Comparison of ENCODE assay signal across 21 cellular contexts in the genomic region with DNA sequence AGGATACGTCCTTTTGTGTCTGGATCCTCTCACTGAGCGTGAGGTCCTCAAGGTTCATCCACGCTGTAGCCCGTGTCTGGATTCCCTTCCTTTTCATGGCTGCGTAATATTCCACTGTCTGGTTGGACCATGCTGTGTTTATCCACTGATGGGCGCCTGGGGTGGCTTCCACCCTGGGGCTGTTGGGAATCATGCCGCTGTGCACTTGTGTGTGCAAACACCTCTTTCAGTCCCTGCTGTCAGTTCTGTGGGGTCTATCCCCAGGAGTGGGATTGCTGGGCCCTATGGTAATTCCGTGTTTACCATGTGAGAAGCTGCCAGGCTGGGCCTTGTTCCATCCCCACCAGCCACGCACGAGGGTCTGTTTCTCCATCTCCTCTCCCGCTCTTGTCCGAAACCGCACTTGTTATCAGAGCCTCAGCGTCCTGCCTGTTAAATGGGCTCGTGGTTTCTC.
DNase-seq lines count a peak whose midpoint lies in the region; ATAC-seq, FAIRE-seq and TF ChIP-seq lines count a peak whose summit lies in the region.
"Had no signal": no experiment of that assay in that cellular context is flagged by ENCODE, and none has a peak within 500 bp of the region (broad histone marks: within the 10 kb centered on the region; RNA-seq: fewer than 3 reads in every experiment).

No MANE protein-coding gene starts in this region.

- intact Hi-C loops in right cardiac atrium (cut with DNase I) = loop anchor here in 2 of 4 donors (10.0 kb wide), 1 partner anchor 100 kb away; a partner anchor contains a TSS
- intact Hi-C loops in GM12878 (cut with micrococcal nuclease; ENCODE audit: unreplicated experiment) = no loop called here
- intact Hi-C loops in upper lobe of right lung (cut with DNase I) = loop anchor here (10.0 kb wide), 1 partner anchor 100 kb away; a partner anchor contains a TSS

- POLR2A ChIA-PET in GM12878 (lab: Charles Lee) = interaction anchor here (0.7 to 0.8 kb wide), 2 partner anchors 19 to 1115 kb away, joined by 3 to 4 read pairs; no protein-coding TSS in a partner anchor

- peaks cover 4% of the 10 kb centered on the region for H3K36me3 Mint-ChIP-seq in nephron progenitor cell (ENCODE audit: low read depth)

- H3K79me2 ChIP-seq in GM12878 (ENCODE audit: control insufficient read depth, insufficient read depth, low read length) = no peaks in the 10 kb centered on the region

- no peak for TF ChIP-seq CTCF in right atrium auricular region (IDR thresholded peaks at IDR 0.05)
- no peak for TF ChIP-seq CTCF in GM12878 (IDR thresholded peaks at IDR 0.05 in 2 of 3, conservative IDR thresholded peaks at IDR 0.05 in 1 of 3; ENCODE audit: control insufficient read depth in 2 of 3, extremely low read depth in 1 of 3, insufficient read depth in 1 of 3, low read depth in 3 of 3, low read length in 3 of 3)
- TF ChIP-seq CTCF in nephron progenitor cell (IDR thresholded peaks at IDR 0.05) = no peak
- TF ChIP-seq CTCF in upper lobe of right lung (IDR thresholded peaks at IDR 0.05) = no peak
- TF ChIP-seq CTCF in foreskin fibroblast (IDR thresholded peaks at IDR 0.05; ENCODE audit: low read depth, low read length) = no peak

- no peak overlapping the region for H3K4me2 ChIP-seq in GM12878 (ENCODE audit: control insufficient read depth, insufficient read depth)
- H3K4me2 ChIP-seq: PC-9 had no signal

- BruUV-seq in GM12878 (replicated peaks; lab: Mats Ljungman, UMichigan) = TSS peak; percentile 50

- H3K9ac ChIP-seq in GM12878 (ENCODE audit: control insufficient read depth, insufficient read depth, low read length) = no peak overlapping the region

- no peak overlapping the region for H3K4me3 Mint-ChIP-seq in nephron progenitor cell
- H3K4me3 Mint-ChIP-seq: B cell; CD4-positive, alpha-beta T cell had no signal

- no peak for TF ChIP-seq POLR2A in GM12878 (IDR thresholded peaks at IDR 0.05; ENCODE audit: low read depth, low read length)

- no peaks in the 10 kb centered on the region for H3K9me3 ChIP-seq in right cardiac atrium (ENCODE audit: control insufficient read depth, low read length)
- H3K9me3 ChIP-seq in right atrium auricular region = no peaks in the 10 kb centered on the region
- H3K9me3 ChIP-seq in GM12878 (replicated peaks; ENCODE audit: control insufficient read depth, insufficient read depth, low read length) = no peaks in the 10 kb centered on the region; the same call in 2 of the 3 replicates
- H3K9me3 ChIP-seq in upper lobe of right lung = no peaks in the 10 kb centered on the region

- no peak for TF ChIP-seq EP300 in GM12878 (IDR thresholded peaks at IDR 0.05; ENCODE audit: borderline replicate concordance in 1 of 2, control insufficient read depth in 1 of 2, low read depth in 2 of 2, low read length in 2 of 2)

- H3K27ac Mint-ChIP-seq in nephron progenitor cell = peak overlapping the region; percentile 81
- H3K27ac Mint-ChIP-seq: B cell; CD4-positive, alpha-beta T cell had no signal

- ATAC-seq in right cardiac atrium = no peak
- ATAC-seq in GM12878 = no peak
- ATAC-seq in upper lobe of right lung = no peak
- ATAC-seq: Right ventricle myocardium inferior had no signal

- in situ Hi-C loops in GM12878 (cut with MboI) = no loop called here

- H4K20me1 ChIP-seq in GM12878 (ENCODE audit: control insufficient read depth, insufficient read depth) = no peaks in the 10 kb centered on the region

- H3K27ac ChIP-seq in right cardiac atrium (ENCODE audit: low read length) = no peak overlapping the region
- H3K27ac ChIP-seq in right atrium auricular region = no peak overlapping the region
- H3K27ac ChIP-seq in GM12878 (ENCODE audit: control insufficient read depth, insufficient read depth) = no peak overlapping the region
- no peak overlapping the region for H3K27ac ChIP-seq in upper lobe of right lung
- H3K27ac ChIP-seq: PC-9 had no signal

- RAD21 ChIA-PET in GM12878 (lab: Charles Lee; ENCODE audit: unreplicated experiment) = interaction anchor here (0.6 to 0.7 kb wide), 2 partner anchors 9 to 22 kb away, joined by 3 read pairs; no protein-coding TSS in a partner anchor

- peaks cover 7% of the 10 kb centered on the region for H3K9me3 Mint-ChIP-seq in nephron progenitor cell
- H3K9me3 Mint-ChIP-seq: CD4-positive, alpha-beta T cell had no signal

- peaks cover 13% of the 10 kb centered on the region for H3K27me3 Mint-ChIP-seq in nephron progenitor cell (ENCODE audit: low read depth, poor library complexity)
- H3K27me3 Mint-ChIP-seq: B cell had no signal

- DNase-seq in right cardiac atrium = peak in 2 of 3 donors; percentile 32 to 37
- no peak for DNase-seq in right atrium auricular region (ENCODE audit: low spot score)
- DNase-seq in GM12878 (ENCODE audit: low read depth, low spot score) = no peak
- no peak for DNase-seq in nephron progenitor cell
- DNase-seq in upper lobe of right lung = peak; percentile 34
- no peak for DNase-seq in foreskin fibroblast
- no peak for DNase-seq in D341Med (ENCODE audit: low spot score)
- DNase-seq in activated CD4-positive, alpha-beta T cell treated with anti-CD3 and anti-CD28 coated beads for 48 hours = no peak
- DNase-seq: ACHN, DND-41, GDM1, NCI-H187 treated with DMSO at 0.1 percent for 48 hours, NCI-H2171, NCI-H446 treated with DMSO at 0.1 percent for 48 hours, NCI-H748 treated with DMSO at 0.1 percent for 48 hours, PC-9 had no signal

- 90% methylated on average over 15 of the region's 15 CpGs for WGBS in right cardiac atrium
- 71% methylated on average over 15 of the region's 15 CpGs for WGBS in GM12878 (ENCODE audit: insufficient coverage, insufficient replicate concordance, low lambda C conversion rate, missing lambda C conversion rate)

- H3K27me3 ChIP-seq in right cardiac atrium (ENCODE audit: control insufficient read depth, insufficient read depth) (no peaks in the 10 kb centered on the region), right atrium auricular region (no peaks in the 10 kb centered on the region), GM12878 (replicated peaks in 1 of 2; ENCODE audit: control insufficient read depth in 2 of 2, insufficient read depth in 2 of 2, low read length in 1 of 2) (no peaks in the 10 kb centered on the region), upper lobe of right lung (no peaks in the 10 kb centered on the region)

- H3K36me3 ChIP-seq in right atrium auricular region (no peaks in the 10 kb centered on the region), GM12878 (ENCODE audit: control insufficient read depth in 2 of 2, insufficient read depth in 2 of 2, low read length in 1 of 2) (no peaks in the 10 kb centered on the region), upper lobe of right lung (no peaks in the 10 kb centered on the region)

- H2AFZ ChIP-seq in GM12878 (ENCODE audit: control insufficient read depth, low read depth, low read length) = no peak overlapping the region
- H2AFZ ChIP-seq: PC-9 had no signal

- no peak for FAIRE-seq in GM12878 (lab: Jason Lieb, UNC)
- FAIRE-seq: D721Med, H54 had no signal

- H3K4me1 ChIP-seq in right cardiac atrium (ENCODE audit: control insufficient read depth, insufficient read depth, low read length) (peaks cover 7% of the 10 kb centered on the region), right atrium auricular region (peaks cover 0 to 36% of the 10 kb centered on the region in 2 donors), GM12878 (ENCODE audit: control insufficient read depth, insufficient read depth, low read length) (peaks cover 5% of the 10 kb centered on the region; the same call in 1 of the 2 replicates), upper lobe of right lung (peaks cover 25% of the 10 kb centered on the region)

- no peak for TF ChIP-seq RAD21 in GM12878 (IDR thresholded peaks at IDR 0.05; ENCODE audit: insufficient read depth, low read depth, low read length)

- CTCF ChIA-PET in GM12878 (lab: Yijun Ruan, JAX) = no interaction called here

- H3K4me3 ChIP-seq in right cardiac atrium (ENCODE audit: low read length) = no peak overlapping the region
- H3K4me3 ChIP-seq in right atrium auricular region = no peak overlapping the region
- no peak overlapping the region for H3K4me3 ChIP-seq in GM12878
- H3K4me3 ChIP-seq in upper lobe of right lung = no peak overlapping the region
- no peak overlapping the region for H3K4me3 ChIP-seq in foreskin fibroblast (ENCODE audit: low read depth in 1 of 2, low read length in 2 of 2)
- H3K4me3 ChIP-seq: PC-9 had no signal

- H3K4me1 Mint-ChIP-seq in nephron progenitor cell = peaks cover 12% of the 10 kb centered on the region

- SMC1A ChIA-PET in GM12878 (lab: Charles Lee; ENCODE audit: uncharacterized antibody, unreplicated experiment) = no interaction called here

TF ChIP-seq in GM12878, 131 proteins besides CTCF, POLR2A, EP300 and RAD21 (continues in another document):
- TF ChIP-seq SIN3A (IDR thresholded peaks at IDR 0.05; ENCODE audit: low read depth, low read length) (no peak), NFIC (IDR thresholded peaks at IDR 0.05; ENCODE audit: low read depth, low read length) (no peak), POLR2AphosphoS5 (IDR thresholded peaks at IDR 0.05; ENCODE audit: low read length) (no peak), SMAD1 (IDR thresholded peaks at IDR 0.05; ENCODE audit: low read depth, partially characterized antibody) (no peak), RFX5 (IDR thresholded peaks at IDR 0.05; ENCODE audit: low read depth, low read length) (no peak), ESRRA (IDR thresholded peaks at IDR 0.05; ENCODE audit: low read length) (no peak)
- TF ChIP-seq, protein P1, sequence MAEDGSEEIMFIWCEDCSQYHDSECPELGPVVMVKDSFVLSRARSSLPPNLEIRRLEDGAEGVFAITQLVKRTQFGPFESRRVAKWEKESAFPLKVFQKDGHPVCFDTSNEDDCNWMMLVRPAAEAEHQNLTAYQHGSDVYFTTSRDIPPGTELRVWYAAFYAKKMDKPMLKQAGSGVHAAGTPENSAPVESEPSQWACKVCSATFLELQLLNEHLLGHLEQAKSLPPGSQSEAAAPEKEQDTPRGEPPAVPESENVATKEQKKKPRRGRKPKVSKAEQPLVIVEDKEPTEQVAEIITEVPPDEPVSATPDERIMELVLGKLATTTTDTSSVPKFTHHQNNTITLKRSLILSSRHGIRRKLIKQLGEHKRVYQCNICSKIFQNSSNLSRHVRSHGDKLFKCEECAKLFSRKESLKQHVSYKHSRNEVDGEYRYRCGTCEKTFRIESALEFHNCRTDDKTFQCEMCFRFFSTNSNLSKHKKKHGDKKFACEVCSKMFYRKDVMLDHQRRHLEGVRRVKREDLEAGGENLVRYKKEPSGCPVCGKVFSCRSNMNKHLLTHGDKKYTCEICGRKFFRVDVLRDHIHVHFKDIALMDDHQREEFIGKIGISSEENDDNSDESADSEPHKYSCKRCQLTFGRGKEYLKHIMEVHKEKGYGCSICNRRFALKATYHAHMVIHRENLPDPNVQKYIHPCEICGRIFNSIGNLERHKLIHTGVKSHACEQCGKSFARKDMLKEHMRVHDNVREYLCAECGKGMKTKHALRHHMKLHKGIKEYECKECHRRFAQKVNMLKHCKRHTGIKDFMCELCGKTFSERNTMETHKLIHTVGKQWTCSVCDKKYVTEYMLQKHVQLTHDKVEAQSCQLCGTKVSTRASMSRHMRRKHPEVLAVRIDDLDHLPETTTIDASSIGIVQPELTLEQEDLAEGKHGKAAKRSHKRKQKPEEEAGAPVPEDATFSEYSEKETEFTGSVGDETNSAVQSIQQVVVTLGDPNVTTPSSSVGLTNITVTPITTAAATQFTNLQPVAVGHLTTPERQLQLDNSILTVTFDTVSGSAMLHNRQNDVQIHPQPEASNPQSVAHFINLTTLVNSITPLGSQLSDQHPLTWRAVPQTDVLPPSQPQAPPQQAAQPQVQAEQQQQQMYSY (CRISPR knock-in tag; IDR thresholded peaks at IDR 0.05) = no peak

Comparison
In these comparisons a context has a peak if more than half of its experiments do, and no peak if none do; other contexts are left out.
1. DNase-seq: peak in right cardiac atrium (2 of 3) and upper lobe of right lung (single experiment); none in right atrium auricular region (single experiment), GM12878 (single experiment), nephron progenitor cell (single experiment), foreskin fibroblast (0 of 2), D341Med (single experiment) and activated CD4-positive, alpha-beta T cell treated with anti-CD3 and anti-CD28 coated beads for 48 hours (single experiment).